Comparison of ENCODE assay signal across 28 cellular contexts in genomic region chr9:122338536-122338935, GRCh38.
"Had no signal": no experiment of that assay in that cellular context is flagged by ENCODE, and none has a peak within 500 bp of the region (broad histone marks: within the 10 kb centered on the region; RNA-seq: fewer than 3 reads in every experiment).

No MANE protein-coding gene starts in this region.

- H3K9me3 Mint-ChIP-seq: activated B cell treated with CpG ODN at 0.5 μM for 24 hours; activated CD8-positive, alpha-beta T cell treated with anti-CD3 and anti-CD28 coated beads for 36 hours; central memory CD8-positive, alpha-beta T cell; dendritic cell treated with granulocyte-macrophage colony-stimulating factor and Interleukin-4, amounts not matched to agents 40 ng/mL and 50 ng/mL, for 4 days; endodermal cell; T-helper 2 cell treated with Interferon-gamma antibody and Interleukin-4, amounts not matched to agents 5 μg/mL and 100 μg/mL, for 36 hours had no signal

- H3K4me3 Mint-ChIP-seq: activated B cell treated with CpG ODN at 0.5 μM for 24 hours; activated CD8-positive, alpha-beta T cell treated with anti-CD3 and anti-CD28 coated beads for 36 hours; activated naive CD8-positive, alpha-beta T cell; central memory CD8-positive, alpha-beta T cell; dendritic cell treated with granulocyte-macrophage colony-stimulating factor and Interleukin-4, amounts not matched to agents 40 ng/mL and 50 ng/mL, for 4 days; endodermal cell; T-helper 17 cell; T-helper 2 cell treated with Interferon-gamma antibody and Interleukin-4, amounts not matched to agents 5 μg/mL and 100 μg/mL, for 36 hours had no signal

- H3K27me3 ChIP-seq: dorsolateral prefrontal cortex had no signal

- H3K27ac Mint-ChIP-seq: activated B cell treated with CpG ODN at 0.5 μM for 24 hours; activated CD8-positive, alpha-beta T cell treated with anti-CD3 and anti-CD28 coated beads for 36 hours; activated naive CD8-positive, alpha-beta T cell; dendritic cell treated with granulocyte-macrophage colony-stimulating factor and Interleukin-4, amounts not matched to agents 40 ng/mL and 50 ng/mL, for 4 days; endodermal cell; T-helper 17 cell; T-helper 2 cell treated with Interferon-gamma antibody and Interleukin-4, amounts not matched to agents 5 μg/mL and 100 μg/mL, for 36 hours had no signal

- H3K27me3 Mint-ChIP-seq: activated CD8-positive, alpha-beta T cell treated with anti-CD3 and anti-CD28 coated beads for 36 hours had no signal

- ATAC-seq: activated CD4-positive, CD25-positive, alpha-beta regulatory T cell treated with anti-CD3 and anti-CD28 coated beads, Interleukin-2, amount 50 U/mL, for 24 hours; activated CD8-positive, alpha-beta T cell treated with anti-CD3 and anti-CD28 coated beads for 36 hours; esophagus mucosa; T-helper 17 cell had no signal

- H3K4me3 ChIP-seq: coronary artery, dorsolateral prefrontal cortex had no signal

- H3K27ac ChIP-seq: brain microvascular endothelial cell, coronary artery, WERI-Rb-1 had no signal

- H3K36me3 Mint-ChIP-seq: activated naive CD8-positive, alpha-beta T cell had no signal

- H3K4me1 Mint-ChIP-seq: central memory CD8-positive, alpha-beta T cell had no signal

- DNase-seq: activated B cell treated with CpG ODN at 0.5 μM for 24 hours; activated CD4-positive, alpha-beta T cell treated with anti-CD3 and anti-CD28 coated beads for 48 hours; activated CD4-positive, alpha-beta T cell treated with anti-CD3 and anti-CD28 coated beads, Interleukin-2, amount 50 U/mL, for 1 hour; activated CD4-positive, alpha-beta T cell treated with anti-CD3 and anti-CD28 coated beads, Interleukin-2, amount 50 U/mL, for 48 hours; activated CD8-positive, alpha-beta memory T cell treated with anti-CD3 and anti-CD28 coated beads for 24 hours; activated CD8-positive, alpha-beta T cell treated with anti-CD3 and anti-CD28 coated beads for 36 hours; activated effector memory CD4-positive, alpha-beta T cell treated with Interleukin-2 at 50 U/mL for 16 hours; activated gamma-delta T cell treated with Interleukin-2 at 50 U/mL for 16 hours; activated naive CD4-positive, alpha-beta T cell treated with anti-CD3 and anti-CD28 coated beads, Interleukin-2, amount 50 U/mL, for 16 hours; activated naive CD4-positive, alpha-beta T cell treated with Interleukin-2 at 50 U/mL for 16 hours; activated T-cell treated with anti-CD3 and anti-CD28 coated beads, Interleukin-2, amount 50 U/mL, for 48 hours; amniotic stem cell; brain microvascular endothelial cell; effector memory CD4-positive, alpha-beta T cell; endodermal cell; foreskin fibroblast; T-helper 1 cell; T-helper 17 cell; T1000; WERI-Rb-1 had no signal

- H3K36me3 ChIP-seq: brain microvascular endothelial cell, WERI-Rb-1 had no signal
